In genomic region chr19:1652471-1653299, GRCh38 we compare ENCODE assay signal across 8 cellular contexts. TPM values are rescaled to one million over a fixed set of nuclear protein-coding genes. Genes with fewer than 3 reads are reported as not detected.
DNase-seq lines count a peak whose midpoint lies in the region; ATAC-seq and TF ChIP-seq lines count a peak whose summit lies in the region.

Gene TCF3, minus strand, starts transcription at chr19:1652615. Its CDS starts 2,367 bp downstream, at chr19:1650248.

- TF ChIP-seq CTCF in GM20000 (IDR thresholded peaks at IDR 0.05; ENCODE audit: extremely low read depth, missing control alignments) (no peak), lung (IDR thresholded peaks at IDR 0.05; ENCODE audit: control extremely low read depth, extremely low read depth) (no peak)

- DNase-seq in CMK (ENCODE audit: low read depth) (peak; percentile 97), GM20000 (ENCODE audit: low spot score) (peak; percentile 99), HT-29 (ENCODE audit: low spot score) (peak; percentile 96), NOMO-1 (lab: John Stamatoyannopoulos, UW; ENCODE audit: unreplicated experiment in 2 of 2) (peak; percentile 96 to 98), lung (ENCODE audit: low spot score) (peak; percentile 98)
- peak; percentile 96 for DNase-seq in effector CD8-positive, alpha-beta T cell (lab: John Stamatoyannopoulos, UW)
- DNase-seq in stimulated activated CD4-positive, alpha-beta T cell treated with anti-CD3 and anti-CD28 coated beads, TNF-alpha, amount 100 ng/mL, for 4 hours (ENCODE audit: low read depth in 3 of 3): peak; percentile 97 to 99 (median 98)

- POLR2A ChIA-PET in activated CD8-positive, alpha-beta memory T cell treated with anti-CD3 and anti-CD28 coated beads for 36 hours (lab: Charles Lee): interaction anchor here (0.6 to 2.2 kb wide), 4 partner anchors 9 to 383 kb away, joined by 3 to 18 read pairs (median 3); partner anchors contain the start of genes CIRBP and UQCR11

- peak within 1 kb of the TSS; percentile 100 for H3K27ac ChIP-seq in lung (ENCODE audit: low read depth in 1 of 2, low read length in 1 of 2)

- H3K4me3 ChIP-seq in lung: peak within 1 kb of the TSS; percentile 69

- no peaks in the 10 kb centered on the region for H3K27me3 ChIP-seq in lung (ENCODE audit: control insufficient read depth, insufficient read depth)

- CTCF ChIA-PET in activated CD8-positive, alpha-beta memory T cell treated with anti-CD3 and anti-CD28 coated beads for 36 hours (lab: Charles Lee): interaction anchor here (1.9 kb wide), 1 partner anchor 19 kb away, joined by 6 read pairs; no protein-coding TSS in a partner anchor

- ATAC-seq in lung (ENCODE audit: insufficient read depth, low FRiP score): peak; percentile 97

- 1% methylated on average over 78 to 103 of the region's 107 CpGs for WGBS in lung, 2 donors

- peaks cover 3 to 6% of the 10 kb centered on the region in 2 donors for H3K4me1 ChIP-seq in lung (ENCODE audit: control insufficient read depth in 2 of 2, insufficient read depth in 2 of 2, low read length in 2 of 2)

- peaks cover 0 to 12% of the 10 kb centered on the region in 2 donors for H3K36me3 ChIP-seq in lung (ENCODE audit: control insufficient read depth in 2 of 2, insufficient read depth in 2 of 2, low read length in 2 of 2)

- H3K9me3 ChIP-seq in lung (ENCODE audit: control insufficient read depth in 2 of 2, insufficient read depth in 1 of 2, low read length in 1 of 2): no peaks in the 10 kb centered on the region

RNA-seq across cellular contexts. Expression of gene TCF3, which starts in this region (rescaled TPM):
- 241 and 271 TPM in 2 replicates for total RNA-seq in HT-29 (2014; rRNA removed; shearing (Covaris generic))
- total RNA-seq in activated CD8-positive, alpha-beta memory T cell treated with anti-CD3 and anti-CD28 coated beads for 36 hours: 100 to 1,000 TPM; 103 to 109 TPM
- 10 to 100 TPM; 50.2 to 58.1 TPM for total RNA-seq in lung
- polyA plus RNA-seq in lung: 10 to 100 TPM; 36.9 to 40.1 TPM

Comparison
In these comparisons a context has a peak if more than half of its experiments do, and no peak if none do; other contexts are left out.
1. Peak in every context shown above with its lines: DNase-seq, ATAC-seq, H3K4me3 ChIP-seq and H3K27ac ChIP-seq.